In the genomic region with DNA sequence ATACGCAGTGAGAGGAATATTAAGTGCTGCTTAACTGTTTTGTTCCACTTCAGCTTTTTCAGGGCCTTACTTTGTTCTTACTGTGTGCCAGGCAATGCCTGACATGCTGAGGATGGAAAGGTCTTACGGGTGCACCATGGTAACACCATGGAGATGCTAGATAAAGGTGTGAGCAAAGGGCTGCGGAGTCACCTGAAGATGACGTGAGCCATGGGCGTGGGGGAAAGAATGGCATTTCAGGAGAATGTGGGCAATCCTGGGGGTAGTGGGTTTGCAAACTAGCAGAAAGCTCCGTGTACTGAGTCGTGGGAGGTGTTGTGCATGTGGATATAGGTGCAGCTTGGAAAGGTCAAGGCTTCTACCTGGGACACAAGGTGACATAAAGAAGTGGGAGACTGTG, we compare ENCODE assay signal across 2 cellular contexts.
TF ChIP-seq lines count a peak whose summit lies in the region.

No MANE protein-coding gene starts in this region.

TF ChIP-seq in HEK293T, 16 proteins besides CTCF, POLR2A, EP300 and RAD21 (continued from another document):
- TF ChIP-seq, protein P1, sequence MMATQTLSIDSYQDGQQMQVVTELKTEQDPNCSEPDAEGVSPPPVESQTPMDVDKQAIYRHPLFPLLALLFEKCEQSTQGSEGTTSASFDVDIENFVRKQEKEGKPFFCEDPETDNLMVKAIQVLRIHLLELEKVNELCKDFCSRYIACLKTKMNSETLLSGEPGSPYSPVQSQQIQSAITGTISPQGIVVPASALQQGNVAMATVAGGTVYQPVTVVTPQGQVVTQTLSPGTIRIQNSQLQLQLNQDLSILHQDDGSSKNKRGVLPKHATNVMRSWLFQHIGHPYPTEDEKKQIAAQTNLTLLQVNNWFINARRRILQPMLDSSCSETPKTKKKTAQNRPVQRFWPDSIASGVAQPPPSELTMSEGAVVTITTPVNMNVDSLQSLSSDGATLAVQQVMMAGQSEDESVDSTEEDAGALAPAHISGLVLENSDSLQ (IDR thresholded peaks at IDR 0.05) = no peak
- no peak for TF ChIP-seq CTBP1 (IDR thresholded peaks at IDR 0.05; ENCODE audit: borderline replicate concordance)
- TF ChIP-seq L3MBTL2 (conservative IDR thresholded peaks at IDR 0.05) = no peak
- no peak for TF ChIP-seq BHLHE40 (IDR thresholded peaks at IDR 0.05; ENCODE audit: borderline replicate concordance)
- TF ChIP-seq FOXA1 (IDR thresholded peaks at IDR 0.05) = no peak
- no peak for TF ChIP-seq ELF4 (IDR thresholded peaks at IDR 0.05)
- no peak for TF ChIP-seq ZNF384 (IDR thresholded peaks at IDR 0.05)
- no peak for TF ChIP-seq NFRKB (IDR thresholded peaks at IDR 0.05)
- no peak for TF ChIP-seq ARNT (IDR thresholded peaks at IDR 0.05)
- no peak for TF ChIP-seq FOXK2 (IDR thresholded peaks at IDR 0.05)
- TF ChIP-seq HDGF (IDR thresholded peaks at IDR 0.05; ENCODE audit: borderline replicate concordance) = no peak
- TF ChIP-seq SUZ12 (IDR thresholded peaks at IDR 0.05) = no peak

TF ChIP-seq in K562, 482 proteins besides CTCF, POLR2A, EP300 and RAD21 (continued from another document):
- TF ChIP-seq, protein P2, sequence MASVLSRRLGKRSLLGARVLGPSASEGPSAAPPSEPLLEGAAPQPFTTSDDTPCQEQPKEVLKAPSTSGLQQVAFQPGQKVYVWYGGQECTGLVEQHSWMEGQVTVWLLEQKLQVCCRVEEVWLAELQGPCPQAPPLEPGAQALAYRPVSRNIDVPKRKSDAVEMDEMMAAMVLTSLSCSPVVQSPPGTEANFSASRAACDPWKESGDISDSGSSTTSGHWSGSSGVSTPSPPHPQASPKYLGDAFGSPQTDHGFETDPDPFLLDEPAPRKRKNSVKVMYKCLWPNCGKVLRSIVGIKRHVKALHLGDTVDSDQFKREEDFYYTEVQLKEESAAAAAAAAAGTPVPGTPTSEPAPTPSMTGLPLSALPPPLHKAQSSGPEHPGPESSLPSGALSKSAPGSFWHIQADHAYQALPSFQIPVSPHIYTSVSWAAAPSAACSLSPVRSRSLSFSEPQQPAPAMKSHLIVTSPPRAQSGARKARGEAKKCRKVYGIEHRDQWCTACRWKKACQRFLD (CRISPR knock-in tag; IDR thresholded peaks at IDR 0.05) = no peak
